11 cellular contexts compared by ENCODE assay signal in genomic region chr17:47257651-47258339, GRCh38. TPM values are rescaled to one million over a fixed set of nuclear protein-coding genes. Genes with fewer than 3 reads are reported as not detected.
DNase-seq lines count a peak whose midpoint lies in the region; ATAC-seq and TF ChIP-seq lines count a peak whose summit lies in the region.
"Had no signal": no experiment of that assay in that cellular context is flagged by ENCODE, and none has a peak within 500 bp of the region (broad histone marks: within the 10 kb centered on the region; RNA-seq: fewer than 3 reads in every experiment).

No MANE protein-coding gene starts in this region.

- peaks cover 3% of the 10 kb centered on the region for H3K36me3 Mint-ChIP-seq in T-helper 17 cell (ENCODE audit: low read depth)

- peaks cover 61% of the 10 kb centered on the region for H3K27me3 Mint-ChIP-seq in T-helper 17 cell

- CTCF ChIA-PET in HEK293 (lab: Yijun Ruan, JAX) = interaction anchor here (0.6 to 5.3 kb wide), 8 partner anchors 16 to 179 kb away, joined by 3 to 26 read pairs (median 3); no protein-coding TSS in a partner anchor

- peaks cover 12% of the 10 kb centered on the region for H3K4me1 Mint-ChIP-seq in T-helper 17 cell

- H3K4me1 ChIP-seq in HEK293 (ENCODE audit: control insufficient read depth, insufficient read depth, low read length) (no peaks in the 10 kb centered on the region; the same call in 1 of the 2 replicates), thoracic aorta (ENCODE audit: control insufficient read depth in 1 of 2, low read depth in 2 of 2) (peaks cover 38 to 54% of the 10 kb centered on the region in 2 donors)

- H3K27ac ChIP-seq in HEK293 (ENCODE audit: extremely low read depth, low read depth, low read length) (no peak overlapping the region), thoracic aorta (peak overlapping the region; percentile 11 to 38)
- H3K27ac ChIP-seq: right lobe of liver had no signal

- H3K36me3 ChIP-seq in HEK293 (ENCODE audit: control insufficient read depth in 2 of 2, insufficient read depth in 1 of 2, low read length in 2 of 2) = no peaks in the 10 kb centered on the region
- H3K36me3 ChIP-seq in thoracic aorta = peaks cover 6% of the 10 kb centered on the region
- H3K36me3 ChIP-seq: right lobe of liver had no signal

- no peak overlapping the region for H3K4me3 Mint-ChIP-seq in T-helper 17 cell

- no peaks in the 10 kb centered on the region for H3K27me3 ChIP-seq in thoracic aorta (replicated peaks; ENCODE audit: insufficient read depth)
- H3K27me3 ChIP-seq: right lobe of liver had no signal

- no peak for ATAC-seq in T-helper 17 cell
- ATAC-seq in thoracic aorta (ENCODE audit: insufficient number of reproducible peaks, low FRiP score, low read depth) = no peak
- ATAC-seq: right lobe of liver; stimulated activated memory B cell treated with anti-CD40 and anti-IgM and Interleukin-4, amounts not matched to agents 10 μg/mL and 1 μg/mL and 100 μg/mL, for 72 hours had no signal

- no peaks in the 10 kb centered on the region for H3K9me3 ChIP-seq in HEK293 (ENCODE audit: control insufficient read depth, insufficient read depth, low read depth, low read length)
- H3K9me3 ChIP-seq in T-helper 17 cell (ENCODE audit: control insufficient read depth, low read length, poor library complexity, severe bottlenecking) = no peaks in the 10 kb centered on the region
- no peaks in the 10 kb centered on the region for H3K9me3 ChIP-seq in thoracic aorta
- H3K9me3 ChIP-seq: right lobe of liver had no signal

- DNase-seq in T-helper 17 cell (no peak), fibroblast of the aortic adventitia (ENCODE audit: low read depth) (peak; percentile 67), thoracic aorta (ENCODE audit: low spot score) (no peak), activated T-cell treated with anti-CD3 and anti-CD28 coated beads for 4 hours (no peak), NCI-H446 (lab: John Stamatoyannopoulos, UW) (no peak), cerebellar cortex (ENCODE audit: low spot score) (no peak), SKM-1 (lab: John Stamatoyannopoulos, UW; ENCODE audit: unreplicated experiment) (no peak)
- DNase-seq: NCI-H524 treated with DMSO at 0.1 percent for 48 hours, right lobe of liver had no signal

- peak overlapping the region; percentile 60 for H3K27ac Mint-ChIP-seq in T-helper 17 cell
- H3K27ac Mint-ChIP-seq: stimulated activated memory B cell treated with anti-CD40 and anti-IgM and Interleukin-4, amounts not matched to agents 10 μg/mL and 1 μg/mL and 100 μg/mL, for 72 hours had no signal

- H3K4me3 ChIP-seq in HEK293 (ENCODE audit: low read depth, low read length) (no peak overlapping the region), fibroblast of the aortic adventitia (ENCODE audit: low read depth, low read length) (no peak overlapping the region), thoracic aorta (peak overlapping the region; percentile 20)
- H3K4me3 ChIP-seq: right lobe of liver had no signal

- POLR2A ChIA-PET in HEK293 (lab: Yijun Ruan, JAX) = interaction anchor here (1.5 kb wide), 1 partner anchor 18 kb away, joined by 6 read pairs; no protein-coding TSS in a partner anchor

- no peak for TF ChIP-seq CTCF in HEK293 (tag by site-specific recombination; IDR thresholded peaks at IDR 0.05)
- no peak for TF ChIP-seq CTCF in fibroblast of the aortic adventitia (IDR thresholded peaks at IDR 0.05; ENCODE audit: insufficient read depth, low read length)
- no peak for TF ChIP-seq CTCF in thoracic aorta (IDR thresholded peaks at IDR 0.05)

TF ChIP-seq in HEK293, 187 proteins besides CTCF, POLR2A, EP300 and RAD21:
- TF ChIP-seq ZBTB48 (tag by site-specific recombination; IDR thresholded peaks at IDR 0.05) = peak; percentile 95
- TF ChIP-seq, protein P1, sequence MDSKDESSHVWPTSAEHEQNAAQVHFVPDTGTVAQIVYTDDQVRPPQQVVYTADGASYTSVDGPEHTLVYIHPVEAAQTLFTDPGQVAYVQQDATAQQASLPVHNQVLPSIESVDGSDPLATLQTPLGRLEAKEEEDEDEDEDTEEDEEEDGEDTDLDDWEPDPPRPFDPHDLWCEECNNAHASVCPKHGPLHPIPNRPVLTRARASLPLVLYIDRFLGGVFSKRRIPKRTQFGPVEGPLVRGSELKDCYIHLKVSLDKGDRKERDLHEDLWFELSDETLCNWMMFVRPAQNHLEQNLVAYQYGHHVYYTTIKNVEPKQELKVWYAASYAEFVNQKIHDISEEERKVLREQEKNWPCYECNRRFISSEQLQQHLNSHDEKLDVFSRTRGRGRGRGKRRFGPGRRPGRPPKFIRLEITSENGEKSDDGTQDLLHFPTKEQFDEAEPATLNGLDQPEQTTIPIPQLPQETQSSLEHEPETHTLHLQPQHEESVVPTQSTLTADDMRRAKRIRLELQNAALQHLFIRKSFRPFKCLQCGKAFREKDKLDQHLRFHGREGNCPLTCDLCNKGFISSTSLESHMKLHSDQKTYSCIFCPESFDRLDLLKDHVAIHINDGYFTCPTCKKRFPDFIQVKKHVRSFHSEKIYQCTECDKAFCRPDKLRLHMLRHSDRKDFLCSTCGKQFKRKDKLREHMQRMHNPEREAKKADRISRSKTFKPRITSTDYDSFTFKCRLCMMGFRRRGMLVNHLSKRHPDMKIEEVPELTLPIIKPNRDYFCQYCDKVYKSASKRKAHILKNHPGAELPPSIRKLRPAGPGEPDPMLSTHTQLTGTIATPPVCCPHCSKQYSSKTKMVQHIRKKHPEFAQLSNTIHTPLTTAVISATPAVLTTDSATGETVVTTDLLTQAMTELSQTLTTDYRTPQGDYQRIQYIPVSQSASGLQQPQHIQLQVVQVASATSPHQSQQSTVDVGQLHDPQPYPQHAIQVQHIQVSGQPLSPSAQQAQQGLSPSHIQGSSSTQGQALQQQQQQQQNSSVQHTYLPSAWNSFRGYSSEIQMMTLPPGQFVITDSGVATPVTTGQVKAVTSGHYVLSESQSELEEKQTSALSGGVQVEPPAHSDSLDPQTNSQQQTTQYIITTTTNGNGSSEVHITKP (tag by site-specific recombination; IDR thresholded peaks at IDR 0.05) = peak; percentile 79
- TF ChIP-seq ZNF701 (tag by site-specific recombination; IDR thresholded peaks at IDR 0.05) = no peak
- TF ChIP-seq ZFHX2 (tag by site-specific recombination; conservative IDR thresholded peaks at IDR 0.05) = peak; percentile 77
- TF ChIP-seq EGR2 (tag by site-specific recombination; IDR thresholded peaks at IDR 0.05; ENCODE audit: low read depth) = peak; percentile 69

RNA-seq across cellular contexts. Expression of gene ITGB3, which starts 4.2 kb away (rescaled TPM):
- 100 to 1,000 TPM in 1 of 2 donors, 1 to 10 TPM in 1; 7.8 to 283 TPM for total RNA-seq in T-helper 17 cell
- 5.8 and 22.0 TPM in 2 replicates for total RNA-seq in fibroblast of the aortic adventitia (ENCODE audit: low replicate concordance)
- 100 to 1,000 TPM in 1 of 2 donors, 10 to 100 TPM in 1; 68.1 to 197 TPM for total RNA-seq in thoracic aorta

RNA-seq across cellular contexts. Expression of gene MYL4, which starts 48.6 kb away (rescaled TPM):
- total RNA-seq in T-helper 17 cell (not detected), fibroblast of the aortic adventitia (ENCODE audit: low replicate concordance) (not detected in 2 replicates), thoracic aorta (not detected)
